13 cellular contexts compared by ENCODE assay signal in the genomic region with DNA sequence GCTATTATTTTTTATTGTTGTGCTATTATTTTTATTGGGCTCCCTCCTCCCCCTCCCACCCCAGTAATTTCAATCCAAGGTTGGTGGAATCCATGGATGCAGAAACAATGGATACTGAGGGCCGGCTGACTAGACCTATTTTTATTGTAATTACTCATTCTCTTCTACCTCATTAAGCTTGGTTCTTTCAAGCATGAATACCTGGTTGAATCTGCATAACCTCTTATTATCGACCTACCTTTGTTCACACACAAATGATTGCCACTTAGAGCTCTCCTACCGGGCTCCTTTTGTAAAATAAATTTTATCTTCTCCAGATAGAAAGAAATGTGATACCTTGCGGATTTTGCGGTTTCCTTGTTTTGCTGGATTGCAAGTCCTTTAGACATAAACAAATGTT. TPM values are rescaled to one million over a fixed set of nuclear protein-coding genes. Genes with fewer than 3 reads are reported as not detected.
DNase-seq lines count a peak whose midpoint lies in the region; ATAC-seq and TF ChIP-seq lines count a peak whose summit lies in the region.
"Had no signal": no experiment of that assay in that cellular context is flagged by ENCODE, and none has a peak within 500 bp of the region (broad histone marks: within the 10 kb centered on the region; RNA-seq: fewer than 3 reads in every experiment).

No MANE protein-coding gene starts in this region.

- H3K4me3 ChIP-seq in SJCRH30: no peak overlapping the region
- H3K4me3 ChIP-seq in transverse colon: no peak overlapping the region

- intact Hi-C loops in transverse colon (cut with DNase I; ENCODE audit: low total_unique reads): no loop called here

- H3K36me3 ChIP-seq in SJCRH30 (no peaks in the 10 kb centered on the region), transverse colon (no peaks in the 10 kb centered on the region)

- TF ChIP-seq EP300 in transverse colon (IDR thresholded peaks at IDR 0.05; ENCODE audit: low read depth): no peak

- H3K4me3 Mint-ChIP-seq in activated T-cell treated with anti-CD3 and anti-CD28 coated beads, Interleukin-2, amount 50 U/mL, for 24 hours: no peak overlapping the region
- H3K4me3 Mint-ChIP-seq in activated T-cell treated with anti-CD3 and anti-CD28 coated beads, Interleukin-2, amount 50 U/mL, for 4 hours: no peak overlapping the region
- H3K4me3 Mint-ChIP-seq: activated B cell treated with CpG ODN at 0.5 μM for 24 hours had no signal

- no peaks in the 10 kb centered on the region for H3K9me3 Mint-ChIP-seq in activated T-cell treated with anti-CD3 and anti-CD28 coated beads, Interleukin-2, amount 50 U/mL, for 24 hours
- H3K9me3 Mint-ChIP-seq in activated T-cell treated with anti-CD3 and anti-CD28 coated beads, Interleukin-2, amount 50 U/mL, for 4 hours: no peaks in the 10 kb centered on the region
- H3K9me3 Mint-ChIP-seq: activated B cell treated with CpG ODN at 0.5 μM for 24 hours; stimulated activated naive CD8-positive, alpha-beta T cell treated with anti-CD3 and anti-CD28 coated beads, Interleukin-15, amount 100 ng/mL, for 72 hours had no signal

- H3K36me3 Mint-ChIP-seq in activated T-cell treated with anti-CD3 and anti-CD28 coated beads, Interleukin-2, amount 50 U/mL, for 24 hours (ENCODE audit: low read depth): no peaks in the 10 kb centered on the region
- H3K36me3 Mint-ChIP-seq in activated T-cell treated with anti-CD3 and anti-CD28 coated beads, Interleukin-2, amount 50 U/mL, for 4 hours (ENCODE audit: insufficient read depth): peaks cover 6% of the 10 kb centered on the region

- no peaks in the 10 kb centered on the region for H3K27me3 Mint-ChIP-seq in activated T-cell treated with anti-CD3 and anti-CD28 coated beads, Interleukin-2, amount 50 U/mL, for 24 hours
- no peaks in the 10 kb centered on the region for H3K27me3 Mint-ChIP-seq in activated T-cell treated with anti-CD3 and anti-CD28 coated beads, Interleukin-2, amount 50 U/mL, for 4 hours (ENCODE audit: low read depth)
- H3K27me3 Mint-ChIP-seq: activated B cell treated with CpG ODN at 0.5 μM for 24 hours; stimulated activated naive CD8-positive, alpha-beta T cell treated with anti-CD3 and anti-CD28 coated beads, Interleukin-15, amount 100 ng/mL, for 72 hours had no signal

- H3K9me3 ChIP-seq in SJCRH30 (replicated peaks) (no peaks in the 10 kb centered on the region), transverse colon (no peaks in the 10 kb centered on the region)

- peak overlapping the region; percentile 35 for H3K27ac Mint-ChIP-seq in activated T-cell treated with anti-CD3 and anti-CD28 coated beads, Interleukin-2, amount 50 U/mL, for 24 hours
- H3K27ac Mint-ChIP-seq: activated B cell treated with CpG ODN at 0.5 μM for 24 hours had no signal

- peaks cover 78% of the 10 kb centered on the region for H3K4me1 Mint-ChIP-seq in activated T-cell treated with anti-CD3 and anti-CD28 coated beads, Interleukin-2, amount 50 U/mL, for 24 hours (ENCODE audit: low read depth)
- peaks cover 43% of the 10 kb centered on the region for H3K4me1 Mint-ChIP-seq in activated T-cell treated with anti-CD3 and anti-CD28 coated beads, Interleukin-2, amount 50 U/mL, for 4 hours (ENCODE audit: low read depth)

- ATAC-seq in activated T-cell treated with anti-CD3 and anti-CD28 coated beads, Interleukin-2, amount 50 U/mL, for 4 hours: no peak
- no peak for ATAC-seq in left lobe of liver
- ATAC-seq: Right ventricle myocardium inferior; stimulated activated naive CD8-positive, alpha-beta T cell treated with anti-CD3 and anti-CD28 coated beads, Interleukin-15, amount 100 ng/mL, for 72 hours had no signal

- in situ Hi-C loops in transverse colon (cut with MboI; ENCODE audit: low pct_ligation_motif_present in 1 of 4, low pct_unique_long_range_greater_than_20kb in 1 of 4, low sequenced_read_pairs in 3 of 4): loop anchor here (5.0 to 25.0 kb wide), 4 partner anchors 172 to 629 kb away; partner anchors contain the start of genes DPH3 (in 1 of the 4) and OXNAD1 (in 1 of the 4)

- H3K27ac ChIP-seq in SJCRH30: peak overlapping the region; percentile 97
- peak overlapping the region in 3 of 4 donors; percentile 73 to 84 (median 79) for H3K27ac ChIP-seq in transverse colon

- TF ChIP-seq CTCF in transverse colon (IDR thresholded peaks at IDR 0.05): no peak

- WGBS in transverse colon (ENCODE audit: low coverage in 1 of 2), 2 donors: 87 to 94% methylated on average over 5 of the region's 5 CpGs

- H3K4me1 ChIP-seq in SJCRH30 (peaks cover 66% of the 10 kb centered on the region), transverse colon (peaks cover 11 to 40% (median 19%) of the 10 kb centered on the region in 4 donors)

- H3K27me3 ChIP-seq in SJCRH30 (no peaks in the 10 kb centered on the region), transverse colon (no peaks in the 10 kb centered on the region)

- no peak for DNase-seq in activated T-cell treated with anti-CD3 and anti-CD28 coated beads, Interleukin-2, amount 50 U/mL, for 24 hours
- DNase-seq in activated T-cell treated with anti-CD3 and anti-CD28 coated beads, Interleukin-2, amount 50 U/mL, for 4 hours: no peak
- DNase-seq in SJCRH30 (no peak), kidney glomerular epithelial cell (lab: John Stamatoyannopoulos, UW) (peak; percentile 13), transverse colon (no peak), left lobe of liver (ENCODE audit: low spot score) (no peak), COLO668 (lab: John Stamatoyannopoulos, UW; ENCODE audit: unreplicated experiment) (no peak), NCI-H226 (no peak)
- DNase-seq: activated B cell treated with CpG ODN at 0.5 μM for 24 hours; activated effector memory CD4-positive, alpha-beta T cell treated with anti-CD3 and anti-CD28 coated beads, Interleukin-2, amount 50 U/mL, for 16 hours; NCI-H187; stimulated activated naive CD8-positive, alpha-beta T cell treated with anti-CD3 and anti-CD28 coated beads, Interleukin-15, amount 100 ng/mL, for 72 hours had no signal

- no peak for TF ChIP-seq POLR2A in transverse colon (IDR thresholded peaks at IDR 0.05)

RNA-seq across cellular contexts. Expression of gene BTD, which starts 31.6 kb away (rescaled TPM):
- 1 to 10 TPM; 3.0 to 3.3 (median 3.0) TPM for total RNA-seq in activated T-cell treated with anti-CD3 and anti-CD28 coated beads, Interleukin-2, amount 50 U/mL, for 4 hours
- 6.6 and 8.0 TPM in 2 replicates for total RNA-seq in SJCRH30 (2014; rRNA removed; shearing (Covaris generic))
- total RNA-seq in transverse colon (10 to 100 TPM; 21.3 to 49.6 (median 36.3) TPM), left lobe of liver (57.4 TPM)

RNA-seq across cellular contexts. Expression of gene HACL1, which starts 31.8 kb away (rescaled TPM):
- total RNA-seq in activated T-cell treated with anti-CD3 and anti-CD28 coated beads, Interleukin-2, amount 50 U/mL, for 4 hours: 10 to 100 TPM; 23.1 to 34.5 (median 29.6) TPM
- total RNA-seq in SJCRH30 (2014; rRNA removed; shearing (Covaris generic)): 23.0 and 25.0 TPM in 2 replicates
- total RNA-seq in transverse colon (10 to 100 TPM in 3 of 4 donors, 1 to 10 TPM in 1; 7.5 to 21.3 (median 17.1) TPM), left lobe of liver (45.2 TPM)
